In the genomic region with DNA sequence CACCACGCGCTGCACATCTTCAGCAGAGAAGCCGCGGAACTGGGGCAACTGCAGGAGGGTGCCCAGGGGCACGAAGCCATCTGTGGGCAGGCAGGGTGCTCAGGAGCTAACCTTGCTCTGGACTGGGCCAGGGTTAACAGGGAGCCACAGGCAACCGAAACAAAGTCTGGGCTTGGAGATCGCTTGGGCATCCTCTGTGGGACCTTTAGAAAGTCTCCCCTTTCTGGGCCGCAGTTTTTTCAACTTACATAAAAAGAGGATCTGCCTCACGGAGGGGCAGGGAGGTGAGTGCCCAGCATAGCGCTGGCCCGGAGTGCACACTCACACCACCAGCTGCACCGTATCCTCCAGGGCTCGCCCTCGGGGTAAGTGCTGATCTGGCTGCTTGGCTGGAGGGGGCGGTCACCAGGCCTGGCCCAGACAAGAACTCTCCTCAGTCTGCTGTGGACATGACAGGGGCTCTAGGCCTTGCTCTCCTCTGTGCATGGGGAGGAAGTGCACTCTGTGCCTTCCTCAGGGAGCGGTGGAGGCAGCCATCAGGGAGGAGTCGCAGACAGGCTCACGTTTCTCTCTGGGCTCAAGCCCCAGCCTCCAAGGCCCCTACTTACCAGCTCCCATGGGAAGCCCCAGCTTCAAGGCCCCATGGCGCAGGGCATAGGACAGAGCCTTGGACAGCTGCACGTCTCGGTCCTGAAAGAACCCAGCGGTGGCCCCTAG, we compare ENCODE assay signal across 1 cellular context.
TF ChIP-seq lines count a peak whose summit lies in the region.

No MANE protein-coding gene starts in this region.

TF ChIP-seq in WTC11, 78 proteins besides CTCF, POLR2A, EP300 and RAD21 (continued from another document):
- TF ChIP-seq NFE2L1 (CRISPR knock-in tag; IDR thresholded peaks at IDR 0.05): no peak
- TF ChIP-seq, protein P1, sequence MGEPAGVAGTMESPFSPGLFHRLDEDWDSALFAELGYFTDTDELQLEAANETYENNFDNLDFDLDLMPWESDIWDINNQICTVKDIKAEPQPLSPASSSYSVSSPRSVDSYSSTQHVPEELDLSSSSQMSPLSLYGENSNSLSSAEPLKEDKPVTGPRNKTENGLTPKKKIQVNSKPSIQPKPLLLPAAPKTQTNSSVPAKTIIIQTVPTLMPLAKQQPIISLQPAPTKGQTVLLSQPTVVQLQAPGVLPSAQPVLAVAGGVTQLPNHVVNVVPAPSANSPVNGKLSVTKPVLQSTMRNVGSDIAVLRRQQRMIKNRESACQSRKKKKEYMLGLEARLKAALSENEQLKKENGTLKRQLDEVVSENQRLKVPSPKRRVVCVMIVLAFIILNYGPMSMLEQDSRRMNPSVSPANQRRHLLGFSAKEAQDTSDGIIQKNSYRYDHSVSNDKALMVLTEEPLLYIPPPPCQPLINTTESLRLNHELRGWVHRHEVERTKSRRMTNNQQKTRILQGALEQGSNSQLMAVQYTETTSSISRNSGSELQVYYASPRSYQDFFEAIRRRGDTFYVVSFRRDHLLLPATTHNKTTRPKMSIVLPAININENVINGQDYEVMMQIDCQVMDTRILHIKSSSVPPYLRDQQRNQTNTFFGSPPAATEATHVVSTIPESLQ (CRISPR knock-in tag; IDR thresholded peaks at IDR 0.05): no peak
